ENCODE assay signal across 1 cellular context in genomic region chr7:95411036-95411435, GRCh38.
TF ChIP-seq lines count a peak whose summit lies in the region.

No MANE protein-coding gene starts in this region.

TF ChIP-seq in SK-N-SH, 30 proteins besides CTCF, POLR2A, EP300 and RAD21 (continued from another document):
- TF ChIP-seq, protein P1, sequence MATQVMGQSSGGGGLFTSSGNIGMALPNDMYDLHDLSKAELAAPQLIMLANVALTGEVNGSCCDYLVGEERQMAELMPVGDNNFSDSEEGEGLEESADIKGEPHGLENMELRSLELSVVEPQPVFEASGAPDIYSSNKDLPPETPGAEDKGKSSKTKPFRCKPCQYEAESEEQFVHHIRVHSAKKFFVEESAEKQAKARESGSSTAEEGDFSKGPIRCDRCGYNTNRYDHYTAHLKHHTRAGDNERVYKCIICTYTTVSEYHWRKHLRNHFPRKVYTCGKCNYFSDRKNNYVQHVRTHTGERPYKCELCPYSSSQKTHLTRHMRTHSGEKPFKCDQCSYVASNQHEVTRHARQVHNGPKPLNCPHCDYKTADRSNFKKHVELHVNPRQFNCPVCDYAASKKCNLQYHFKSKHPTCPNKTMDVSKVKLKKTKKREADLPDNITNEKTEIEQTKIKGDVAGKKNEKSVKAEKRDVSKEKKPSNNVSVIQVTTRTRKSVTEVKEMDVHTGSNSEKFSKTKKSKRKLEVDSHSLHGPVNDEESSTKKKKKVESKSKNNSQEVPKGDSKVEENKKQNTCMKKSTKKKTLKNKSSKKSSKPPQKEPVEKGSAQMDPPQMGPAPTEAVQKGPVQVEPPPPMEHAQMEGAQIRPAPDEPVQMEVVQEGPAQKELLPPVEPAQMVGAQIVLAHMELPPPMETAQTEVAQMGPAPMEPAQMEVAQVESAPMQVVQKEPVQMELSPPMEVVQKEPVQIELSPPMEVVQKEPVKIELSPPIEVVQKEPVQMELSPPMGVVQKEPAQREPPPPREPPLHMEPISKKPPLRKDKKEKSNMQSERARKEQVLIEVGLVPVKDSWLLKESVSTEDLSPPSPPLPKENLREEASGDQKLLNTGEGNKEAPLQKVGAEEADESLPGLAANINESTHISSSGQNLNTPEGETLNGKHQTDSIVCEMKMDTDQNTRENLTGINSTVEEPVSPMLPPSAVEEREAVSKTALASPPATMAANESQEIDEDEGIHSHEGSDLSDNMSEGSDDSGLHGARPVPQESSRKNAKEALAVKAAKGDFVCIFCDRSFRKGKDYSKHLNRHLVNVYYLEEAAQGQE (IDR thresholded peaks at IDR 0.05; ENCODE audit: low read depth, low read length), result no peak
